ENCODE assay signal across 8 cellular contexts in genomic region chr6:2971420-2972218, GRCh38. TPM values are rescaled to one million over a fixed set of nuclear protein-coding genes. Genes with fewer than 3 reads are reported as not detected.
DNase-seq lines count a peak whose midpoint lies in the region; ATAC-seq and TF ChIP-seq lines count a peak whose summit lies in the region.

SERPINB6 (minus strand) TSS chr6:2971567; CDS start chr6:2959332, 12,235 bp downstream.

- H3K4me3 ChIP-seq in WERI-Rb-1 (ENCODE audit: low read depth, low read length) (peak within 1 kb of the TSS; percentile 76), iPS-18a (ENCODE audit: low read length) (peak within 1 kb of the TSS; percentile 52)

- H3K4me1 ChIP-seq in iPS-18a (ENCODE audit: control insufficient read depth, low read depth, low read length), result peaks cover 1% of the 10 kb centered on the region

- H3K27ac ChIP-seq in WERI-Rb-1 (peak within 1 kb of the TSS; percentile 71), caudate nucleus (ENCODE audit: low read depth, low read length) (peak within 1 kb of the TSS; percentile 94), iPS-18a (ENCODE audit: low read length) (no peak within 1 kb of the TSS)

- H3K9me3 ChIP-seq in WERI-Rb-1 (ENCODE audit: severe bottlenecking), result peaks cover 3% of the 10 kb centered on the region
- no peaks in the 10 kb centered on the region for H3K9me3 ChIP-seq in iPS-18a (ENCODE audit: control insufficient read depth, low read depth, low read length)

- no peak for ATAC-seq in GM21423 (IDR thresholded peaks at IDR 0.05; ENCODE audit: unreplicated experiment)
- ATAC-seq in HG02588 (IDR thresholded peaks at IDR 0.05; ENCODE audit: unreplicated experiment), result no peak

- H3K9ac ChIP-seq in iPS-18a (ENCODE audit: low read length), result peak within 1 kb of the TSS; percentile 30

- no peak for TF ChIP-seq CTCF in WERI-Rb-1 (IDR thresholded peaks at IDR 0.05; ENCODE audit: low read depth, low read length)

- H3K36me3 ChIP-seq in WERI-Rb-1 (no peaks in the 10 kb centered on the region), iPS-18a (ENCODE audit: control insufficient read depth, low read depth, low read length) (no peaks in the 10 kb centered on the region)

- no peaks in the 10 kb centered on the region for H3K27me3 ChIP-seq in WERI-Rb-1 (ENCODE audit: insufficient read depth, low read depth, severe bottlenecking)
- H3K27me3 ChIP-seq in iPS-18a (ENCODE audit: control insufficient read depth, insufficient read depth, low read length), result peaks cover 12% of the 10 kb centered on the region

- DNase-seq in COLO668 (lab: John Stamatoyannopoulos, UW; ENCODE audit: unreplicated experiment) (peak; percentile 52), HuH-7 (ENCODE audit: low spot score) (peak; percentile 28), WERI-Rb-1 (peak; percentile 72), caudate nucleus (lab: John Stamatoyannopoulos, UW) (peak in 56 of 61 donors; percentile 28 to 89 (median 70)), renal cortical epithelial cell (ENCODE audit: low read depth) (peak; percentile 41)

RNA-seq across cellular contexts. Expression of gene SERPINB6, which starts in this region (rescaled TPM):
- total RNA-seq in renal cortical epithelial cell, result 113 and 137 TPM in 2 replicates
